In genomic region chr5:165906879-165907278, GRCh38 we compare ENCODE assay signal across 1 cellular context.
TF ChIP-seq lines count a peak whose summit lies in the region.

No MANE protein-coding gene starts in this region.

TF ChIP-seq in SK-N-SH treated with all-trans-retinoic acid at 6 μM for 48 hours, 23 proteins besides CTCF, POLR2A, EP300 and RAD21 (continued from another document):
- TF ChIP-seq CREB5 (CRISPR knock-in tag; IDR thresholded peaks at IDR 0.05; ENCODE audit: low read depth), result peak; percentile 91
- no peak for TF ChIP-seq ARNTL (CRISPR knock-in tag; IDR thresholded peaks at IDR 0.05; ENCODE audit: borderline replicate concordance, low read depth)
- peak; percentile 49; the same call in 1 of the 2 replicates for TF ChIP-seq SNAI2 (CRISPR knock-in tag; IDR thresholded peaks at IDR 0.05)
- no peak for TF ChIP-seq ZNF8 (CRISPR knock-in tag; IDR thresholded peaks at IDR 0.05)
- TF ChIP-seq PATZ1 (CRISPR knock-in tag; IDR thresholded peaks at IDR 0.05; ENCODE audit: borderline replicate concordance), result no peak
